ENCODE assay signal across 14 cellular contexts in genomic region chr7:43588477-43589132, GRCh38. TPM values are rescaled to one million over a fixed set of nuclear protein-coding genes. Genes with fewer than 3 reads are reported as not detected.
DNase-seq lines count a peak whose midpoint lies in the region; ATAC-seq, FAIRE-seq and TF ChIP-seq lines count a peak whose summit lies in the region.
"Had no signal": no experiment of that assay in that cellular context is flagged by ENCODE, and none has a peak within 500 bp of the region (broad histone marks: within the 10 kb centered on the region; RNA-seq: fewer than 3 reads in every experiment).

No MANE protein-coding gene starts in this region.

- H4K20me1 ChIP-seq in OCI-LY1 (ENCODE audit: insufficient read depth, low read length) (0 out of 2 replicates have a peak, but pooled peaks cover under 1% of the 10 kb centered on the region), GM12878 (ENCODE audit: control insufficient read depth, insufficient read depth) (no peaks in the 10 kb centered on the region)

- H3K36me3 ChIP-seq in OCI-LY1 (ENCODE audit: insufficient read depth, low read length) (peaks cover 55% of the 10 kb centered on the region), GM12878 (ENCODE audit: control insufficient read depth in 2 of 2, insufficient read depth in 2 of 2, low read length in 1 of 2) (no peaks in the 10 kb centered on the region; a peak in 1 of 4 replicates), upper lobe of right lung (no peaks in the 10 kb centered on the region)

- TF ChIP-seq CTCF in OCI-LY1 (IDR thresholded peaks at IDR 0.05; ENCODE audit: low read length) (no peak), GM12878 (IDR thresholded peaks at IDR 0.05 in 2 of 3, conservative IDR thresholded peaks at IDR 0.05 in 1 of 3; ENCODE audit: control insufficient read depth in 2 of 3, extremely low read depth in 1 of 3, insufficient read depth in 1 of 3, low read depth in 3 of 3, low read length in 3 of 3) (no peak), upper lobe of right lung (IDR thresholded peaks at IDR 0.05) (no peak)

- RAD21 ChIA-PET in GM12878 (lab: Charles Lee; ENCODE audit: unreplicated experiment), result interaction anchor here (0.6 to 12.2 kb wide), 10 partner anchors 12 to 246 kb away, joined by 3 to 516 read pairs (median 10); partner anchors contain the start of gene COA1

- intact Hi-C loops in GM12878 (cut with micrococcal nuclease; ENCODE audit: unreplicated experiment) (loop anchor here (5.0 kb wide), 1 partner anchor 656 kb away; the partner anchor contains the start of genes MRPL32 and PSMA2), upper lobe of right lung (cut with DNase I) (no loop called here)

- H3F3A ChIP-seq in OCI-LY1 (ENCODE audit: insufficient read depth, low read length), result no peaks in the 10 kb centered on the region

- POLR2A ChIA-PET in GM12878 (lab: Charles Lee), result interaction anchor here (0.6 to 9.8 kb wide), 5 partner anchors 13 to 254 kb away, joined by 3 to 138 read pairs (median 7); no protein-coding TSS in a partner anchor

- H3K9me3 ChIP-seq in OCI-LY1 (ENCODE audit: low read length), result no peaks in the 10 kb centered on the region
- H3K9me3 ChIP-seq in GM12878 (replicated peaks; ENCODE audit: control insufficient read depth, insufficient read depth, low read length), result no peaks in the 10 kb centered on the region; the same call in 2 of the 3 replicates
- H3K9me3 ChIP-seq in upper lobe of right lung, result no peaks in the 10 kb centered on the region
- H3K9me3 ChIP-seq: mucosa of descending colon had no signal

- no peak for FAIRE-seq in GM12878 (lab: Jason Lieb, UNC)
- FAIRE-seq: colon had no signal

- peak overlapping the region; percentile 91 for H3K27ac ChIP-seq in OCI-LY1 (ENCODE audit: low read depth, low read length, poor library complexity, severe bottlenecking)
- H3K27ac ChIP-seq in GM12878 (ENCODE audit: control insufficient read depth, insufficient read depth), result peak overlapping the region; percentile 98
- H3K27ac ChIP-seq in upper lobe of right lung, result no peak overlapping the region

- H3K9ac ChIP-seq in OCI-LY1 (ENCODE audit: low read length), result peak overlapping the region; percentile 70; the same call in 1 of the 2 replicates
- H3K9ac ChIP-seq in GM12878 (ENCODE audit: control insufficient read depth, insufficient read depth, low read length), result peak overlapping the region; percentile 49

- H3K9me2 ChIP-seq in OCI-LY1 (ENCODE audit: low read depth, low read length), result no peaks in the 10 kb centered on the region

- no peaks in the 10 kb centered on the region for H3K27me3 ChIP-seq in OCI-LY1 (ENCODE audit: insufficient read depth, low read length)
- H3K27me3 ChIP-seq in GM12878 (replicated peaks in 1 of 2; ENCODE audit: control insufficient read depth in 2 of 2, insufficient read depth in 2 of 2, low read length in 1 of 2), result no peaks in the 10 kb centered on the region
- H3K27me3 ChIP-seq in upper lobe of right lung, result no peaks in the 10 kb centered on the region

- in situ Hi-C loops in GM12878 (cut with MboI), result loop anchor here (10.0 kb wide), 1 partner anchor 106 kb away; no protein-coding TSS in a partner anchor

- H2AFZ ChIP-seq in OCI-LY1 (ENCODE audit: low read length), result no peak overlapping the region
- H2AFZ ChIP-seq in GM12878 (ENCODE audit: control insufficient read depth, low read depth, low read length), result no peak overlapping the region

- TF ChIP-seq RAD21 in GM12878 (IDR thresholded peaks at IDR 0.05; ENCODE audit: insufficient read depth, low read depth, low read length), result no peak

- H3K36me3 Mint-ChIP-seq in activated naive CD4-positive, alpha-beta T cell treated with anti-CD3 and anti-CD28 coated beads, Interleukin-2, amount 50 U/mL, for 24 hours, result peaks cover 4% of the 10 kb centered on the region

- whole genome bisulfite sequencing in GM12878 (ENCODE audit: insufficient coverage, insufficient replicate concordance, low lambda C conversion rate, missing lambda C conversion rate), result 9% methylated on average over 5 of the region's 5 CpGs

- ATAC-seq in GM12878 (no peak), upper lobe of right lung (no peak), GM18517 (IDR thresholded peaks at IDR 0.05; ENCODE audit: unreplicated experiment) (no peak)

- BruUV-seq in GM12878 (replicated peaks; lab: Mats Ljungman, UMichigan), result no TSS peak

- H3K4me3 ChIP-seq in OCI-LY1 (ENCODE audit: low read depth, low read length, poor library complexity, severe bottlenecking), result peak overlapping the region; percentile 80
- H3K4me3 ChIP-seq in GM12878, result peak overlapping the region; percentile 77
- H3K4me3 ChIP-seq in upper lobe of right lung, result no peak overlapping the region
- H3K4me3 ChIP-seq: mucosa of descending colon had no signal

- H3K27me3 Mint-ChIP-seq in activated naive CD4-positive, alpha-beta T cell treated with anti-CD3 and anti-CD28 coated beads, Interleukin-2, amount 50 U/mL, for 24 hours, result no peaks in the 10 kb centered on the region

- peak overlapping the region; percentile 77 for H3K4me3 Mint-ChIP-seq in activated naive CD4-positive, alpha-beta T cell treated with anti-CD3 and anti-CD28 coated beads, Interleukin-2, amount 50 U/mL, for 24 hours

- H3K79me2 ChIP-seq in OCI-LY1 (ENCODE audit: insufficient read depth, low read length), result peaks cover 100% of the 10 kb centered on the region
- H3K79me2 ChIP-seq in GM12878 (ENCODE audit: control insufficient read depth, insufficient read depth, low read length), result peaks cover 98% of the 10 kb centered on the region

- TF ChIP-seq EP300 in GM12878 (IDR thresholded peaks at IDR 0.05; ENCODE audit: borderline replicate concordance in 1 of 2, control insufficient read depth in 1 of 2, low read depth in 2 of 2, low read length in 2 of 2), result no peak

- DNase-seq in activated naive CD4-positive, alpha-beta T cell treated with anti-CD3 and anti-CD28 coated beads, Interleukin-2, amount 50 U/mL, for 16 hours, result no peak
- DNase-seq in GM12878 (ENCODE audit: low read depth, low spot score), result no peak
- DNase-seq in hypothalamus (lab: John Stamatoyannopoulos, UW), result no peak
- no peak for DNase-seq in upper lobe of right lung
- no peak for DNase-seq in GM19240 (ENCODE audit: insufficient read length, low spot score)
- DNase-seq: activated naive CD4-positive, alpha-beta T cell treated with Interleukin-2 at 50 U/mL for 16 hours; AML-193; head of caudate nucleus; NCI-H2171 treated with DMSO at 0.1 percent for 48 hours had no signal

- no peak for TF ChIP-seq POLR2A in GM12878 (IDR thresholded peaks at IDR 0.05; ENCODE audit: low read depth, low read length)

- H3K27ac Mint-ChIP-seq in activated naive CD4-positive, alpha-beta T cell treated with anti-CD3 and anti-CD28 coated beads, Interleukin-2, amount 50 U/mL, for 24 hours, result peak overlapping the region; percentile 93

- no peaks in the 10 kb centered on the region for H3K9me3 Mint-ChIP-seq in activated naive CD4-positive, alpha-beta T cell treated with anti-CD3 and anti-CD28 coated beads, Interleukin-2, amount 50 U/mL, for 24 hours

- H3K4me1 ChIP-seq in OCI-LY1 (ENCODE audit: insufficient read depth, low read length, severe bottlenecking) (peaks cover 82% of the 10 kb centered on the region), GM12878 (ENCODE audit: control insufficient read depth, insufficient read depth, low read length) (peaks cover 29% of the 10 kb centered on the region), upper lobe of right lung (peaks cover 10% of the 10 kb centered on the region)

- SMC1A ChIA-PET in GM12878 (lab: Charles Lee; ENCODE audit: uncharacterized antibody, unreplicated experiment), result interaction anchor here (2.8 to 9.8 kb wide), 6 partner anchors 31 to 143 kb away, joined by 11 to 163 read pairs (median 96); partner anchors contain the start of gene COA1

- CTCF ChIA-PET in GM12878 (lab: Yijun Ruan, JAX), result interaction anchor here (1.0 to 12.5 kb wide), 9 partner anchors 10 to 251 kb away, joined by 3 to 183 read pairs (median 7); no protein-coding TSS in a partner anchor

- peak overlapping the region; percentile 94 for H3K4me2 ChIP-seq in OCI-LY1 (ENCODE audit: low read length)
- peak overlapping the region; percentile 88 for H3K4me2 ChIP-seq in GM12878 (ENCODE audit: control insufficient read depth, insufficient read depth)

- peaks cover 74% of the 10 kb centered on the region for H3K4me1 Mint-ChIP-seq in activated naive CD4-positive, alpha-beta T cell treated with anti-CD3 and anti-CD28 coated beads, Interleukin-2, amount 50 U/mL, for 24 hours

TF ChIP-seq in GM12878, 131 proteins besides CTCF, POLR2A, EP300 and RAD21 (continues in another document):
- TF ChIP-seq ESRRA (IDR thresholded peaks at IDR 0.05; ENCODE audit: low read length) (no peak), IRF5 (IDR thresholded peaks at IDR 0.05; ENCODE audit: borderline replicate concordance) (no peak), IKZF1 (conservative IDR thresholded peaks at IDR 0.05) (peak; percentile 32; the same call in 1 of the 2 replicates), STAT1 (conservative IDR thresholded peaks at IDR 0.05) (no peak), GABPA (IDR thresholded peaks at IDR 0.05; ENCODE audit: low read depth) (no peak)

RNA-seq across cellular contexts. Expression of gene STK17A, which starts 5.7 kb away (rescaled TPM):
- 94.4 and 99.8 TPM in 2 replicates for total RNA-seq in GM12878 (2013; cell fraction: nucleolus; rRNA removed)
- total RNA-seq in GM12878 (2014; rRNA removed) (65.9 and 80.7 TPM in 2 replicates), GM12878 (2014; rRNA removed; fragmentation: Illumina TruSeq; extraction: Trizol) (72.3 and 76.6 TPM in 2 replicates), GM12878 (2021) (60.9 and 65.6 TPM in 2 replicates), upper lobe of right lung (35.4 TPM)
- 51.0 TPM for polyA plus RNA-seq in GM12878 (2011; ENCODE audit: low read depth)
- polyA plus RNA-seq in GM12878 (2011; rRNA removed) (77.4 and 138 TPM in 2 replicates), GM12878 (2014; fragmentation: Illumina TruSeq; extraction: Trizol) (74.9 and 104 TPM in 2 replicates), GM12878 (2014; fragmentation: Nextera tagmentation; extraction: Ambion mirVana) (10 to 100 TPM; 18.5 to 27.6 TPM), GM12878 (2014; rRNA removed) (51.7 and 66.6 TPM in 2 replicates), GM12878 (2016; fragmentation: Nextera tagmentation; extraction: Ambion mirVana) (10 to 100 TPM; 91.0 to 91.6 TPM)
- polyA plus RNA-seq in GM12878 (2011; cell fraction: cytosol; rRNA removed), result 24.4 and 26.9 TPM in 2 replicates
- 39.7 and 43.6 TPM in 2 replicates for polyA plus RNA-seq in GM12878 (2011; cell fraction: nucleus; rRNA removed)
- polyA plus RNA-seq in GM12878 (2012), result 60.4 and 72.7 TPM in 2 replicates
- 21.0 and 30.4 TPM in 2 replicates for polyA minus RNA-seq in GM12878 (2011; rRNA and poly(A)+ RNA removed)
- 16.0 and 19.9 TPM in 2 replicates for polyA minus RNA-seq in GM12878 (2011; cell fraction: cytosol; rRNA and poly(A)+ RNA removed)
- polyA minus RNA-seq in GM12878 (2011; cell fraction: nucleus; rRNA and poly(A)+ RNA removed), result 20.2 and 32.9 TPM in 2 replicates
